ENCODE assay signal across 10 cellular contexts in the genomic region with DNA sequence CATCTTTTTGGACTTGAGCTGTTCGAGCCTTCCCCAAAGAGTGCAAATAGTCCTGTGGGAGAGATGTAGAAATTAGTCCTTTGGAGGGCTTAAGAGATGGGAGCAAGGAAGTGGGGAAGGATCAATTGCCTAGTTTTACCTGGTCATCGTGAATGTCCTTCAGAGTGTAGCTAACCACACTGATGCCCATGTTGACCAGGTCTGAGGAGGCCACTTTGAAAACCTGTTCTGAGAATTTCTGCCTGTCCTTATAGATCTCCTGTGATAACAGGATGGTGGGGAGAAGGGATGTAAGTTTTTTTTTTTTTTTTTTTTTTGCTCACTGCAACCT. TPM values are rescaled to one million over a fixed set of nuclear protein-coding genes. Genes with fewer than 3 reads are reported as not detected.
DNase-seq lines count a peak whose midpoint lies in the region; ATAC-seq and TF ChIP-seq lines count a peak whose summit lies in the region.
"Had no signal": no experiment of that assay in that cellular context is flagged by ENCODE, and none has a peak within 500 bp of the region (broad histone marks: within the 10 kb centered on the region; RNA-seq: fewer than 3 reads in every experiment).

No MANE protein-coding gene starts in this region.

- CTCF ChIA-PET in MCF 10A (lab: Yijun Ruan, JAX) = interaction anchor here (0.6 to 3.6 kb wide), 7 partner anchors 10 to 328 kb away, joined by 3 to 35 read pairs (median 5); no protein-coding TSS in a partner anchor
- CTCF ChIA-PET in mammary epithelial cell (lab: Charles Lee; ENCODE audit: low non-redundant PET) = interaction anchor here (0.6 kb wide), 1 partner anchor 82 kb away, joined by 3 read pairs; no protein-coding TSS in a partner anchor
- CTCF ChIA-PET in activated B cell treated with CpG ODN at 0.5 μM for 24 hours (lab: Charles Lee) = interaction anchor here (0.5 kb wide), 1 partner anchor 266 kb away, joined by 5 read pairs; no protein-coding TSS in a partner anchor

- no peak overlapping the region for H3K9ac ChIP-seq in mammary epithelial cell (ENCODE audit: insufficient read depth, low read length)

- intact Hi-C loops in MCF 10A (cut with micrococcal nuclease) (loop anchor here (5.0 kb wide), 2 partner anchors 332 to 347 kb away; no protein-coding TSS in a partner anchor), mammary epithelial cell (cut with micrococcal nuclease) (loop anchor here (5.0 kb wide), 2 partner anchors 332 to 347 kb away; no protein-coding TSS in a partner anchor), activated B cell treated with CpG ODN at 0.5 μM for 24 hours (cut with micrococcal nuclease) (loop anchor here (5.0 kb wide), 3 partner anchors 72 to 217 kb away; a partner anchor contains a TSS), esophagus muscularis mucosa (cut with DNase I) (loop anchor here (5.0 kb wide), 2 partner anchors 82 to 137 kb away; no protein-coding TSS in a partner anchor), stomach (cut with DNase I; ENCODE audit: low total_unique reads) (loop anchor here (10.0 kb wide), 1 partner anchor 84 kb away; no protein-coding TSS in a partner anchor)

- BruUV-seq in MCF 10A (replicated peaks; lab: Mats Ljungman, UMichigan) = no TSS peak
- no TSS peak for BruUV-seq in mammary epithelial cell (replicated peaks; lab: Mats Ljungman, UMichigan)

- ATAC-seq in activated B cell treated with CpG ODN at 0.5 μM for 24 hours (ENCODE audit: low read depth) = no peak
- no peak for ATAC-seq in GM21786 (IDR thresholded peaks at IDR 0.05; ENCODE audit: unreplicated experiment)
- no peak for ATAC-seq in GM21528 (IDR thresholded peaks at IDR 0.05; ENCODE audit: low FRiP score, unreplicated experiment)
- ATAC-seq in upper lobe of left lung (ENCODE audit: low FRiP score in 2 of 2) = no peak
- ATAC-seq: foreskin keratinocyte had no signal

- TF ChIP-seq EP300 in esophagus muscularis mucosa (IDR thresholded peaks at IDR 0.05) = no peak
- no peak for TF ChIP-seq EP300 in stomach (IDR thresholded peaks at IDR 0.05)
- no peak for TF ChIP-seq EP300 in upper lobe of left lung (IDR thresholded peaks at IDR 0.05)

- H3K4me1 ChIP-seq in mammary epithelial cell (ENCODE audit: insufficient read depth, low read length) (peaks cover 19% of the 10 kb centered on the region), esophagus muscularis mucosa (peaks cover 45 to 78% (median 65%) of the 10 kb centered on the region in 4 donors), stomach (peaks cover 40 to 82% (median 72%) of the 10 kb centered on the region in 4 donors), upper lobe of left lung (peaks cover 42 to 63% (median 57%) of the 10 kb centered on the region in 4 donors)

- in situ Hi-C loops in mammary epithelial cell (cut with MboI; ENCODE audit: low sequenced_read_pairs in 2 of 2) = no loop called here

- H3K79me2 ChIP-seq in mammary epithelial cell (ENCODE audit: insufficient read depth, low read length) = peaks cover 28% of the 10 kb centered on the region

- no peak overlapping the region for H3K27ac ChIP-seq in mammary epithelial cell (ENCODE audit: insufficient read depth, low read depth, low read length)
- H3K27ac ChIP-seq in esophagus muscularis mucosa (replicated peaks in 1 of 4) = peak overlapping the region in 3 of 4 donors; percentile 0 to 99 (median 90)
- peak overlapping the region in 4 of 5 donors; percentile 35 to 99 (median 96) for H3K27ac ChIP-seq in stomach
- H3K27ac ChIP-seq in upper lobe of left lung = peak overlapping the region in 2 of 4 donors; percentile 96 to 97
- H3K27ac ChIP-seq: foreskin keratinocyte had no signal

- peaks cover 82% of the 10 kb centered on the region for H3K36me3 Mint-ChIP-seq in MCF 10A (ENCODE audit: insufficient read depth, unreplicated experiment)
- peaks cover 33% of the 10 kb centered on the region for H3K36me3 Mint-ChIP-seq in activated B cell treated with CpG ODN at 0.5 μM for 24 hours (ENCODE audit: low read depth)

- H3K27ac Mint-ChIP-seq in MCF 10A (ENCODE audit: low read depth, unreplicated experiment) (no peak overlapping the region), activated B cell treated with CpG ODN at 0.5 μM for 24 hours (no peak overlapping the region)

- no peaks in the 10 kb centered on the region for H4K20me1 ChIP-seq in mammary epithelial cell (ENCODE audit: insufficient read depth, low read length)

- no peaks in the 10 kb centered on the region for H3K9me3 ChIP-seq in mammary epithelial cell (replicated peaks; ENCODE audit: insufficient read depth, low read length)
- no peaks in the 10 kb centered on the region for H3K9me3 ChIP-seq in esophagus muscularis mucosa
- H3K9me3 ChIP-seq in stomach = no peaks in the 10 kb centered on the region
- no peaks in the 10 kb centered on the region for H3K9me3 ChIP-seq in upper lobe of left lung

- 71% methylated on average over 2 of the region's 2 CpGs for WGBS in mammary epithelial cell (ENCODE audit: low coverage, missing lambda C conversion rate)
- WGBS in esophagus muscularis mucosa = 89% methylated on average over 2 of the region's 2 CpGs
- WGBS in stomach, 5 donors = 81 to 93% (median 88%) methylated on average over 2 of the region's 2 CpGs
- WGBS in upper lobe of left lung, 2 donors = 92 to 96% methylated on average over 2 of the region's 2 CpGs

- TF ChIP-seq CTCF in MCF 10A (IDR thresholded peaks at IDR 0.05; ENCODE audit: unreplicated experiment) = no peak
- TF ChIP-seq CTCF in mammary epithelial cell (conservative IDR thresholded peaks at IDR 0.05 in 1 of 2, IDR thresholded peaks at IDR 0.05 in 1 of 2; ENCODE audit: extremely low read depth in 1 of 2, insufficient read depth in 1 of 2, low read depth in 1 of 2, low read length in 2 of 2) = no peak
- TF ChIP-seq CTCF in activated B cell treated with CpG ODN at 0.5 μM for 24 hours (IDR thresholded peaks at IDR 0.05) = no peak
- no peak for TF ChIP-seq CTCF in esophagus muscularis mucosa (IDR thresholded peaks at IDR 0.05)
- no peak for TF ChIP-seq CTCF in stomach (IDR thresholded peaks at IDR 0.05)
- TF ChIP-seq CTCF in upper lobe of left lung (IDR thresholded peaks at IDR 0.05) = no peak

- H3K36me3 ChIP-seq in mammary epithelial cell (ENCODE audit: insufficient read depth, low read length) (peaks cover 5% of the 10 kb centered on the region), esophagus muscularis mucosa (peaks cover 24 to 59% (median 57%) of the 10 kb centered on the region in 4 donors), stomach (peaks cover 33 to 59% (median 56%) of the 10 kb centered on the region in 4 donors), upper lobe of left lung (peaks cover 4 to 58% (median 31%) of the 10 kb centered on the region in 4 donors)

- H3K4me3 ChIP-seq in mammary epithelial cell (replicated peaks in 1 of 3; ENCODE audit: insufficient read depth in 1 of 3, low read depth in 2 of 3, low read length in 3 of 3) (no peak overlapping the region), esophagus muscularis mucosa (no peak overlapping the region), stomach (peak overlapping the region in 1 of 4 donors; percentile 61), upper lobe of left lung (no peak overlapping the region)

- H3K4me3 Mint-ChIP-seq in MCF 10A (ENCODE audit: unreplicated experiment) = peak overlapping the region; percentile 22
- H3K4me3 Mint-ChIP-seq in activated B cell treated with CpG ODN at 0.5 μM for 24 hours = peak overlapping the region; percentile 55

- no peak overlapping the region for H2AFZ ChIP-seq in mammary epithelial cell (ENCODE audit: low read depth, low read length)

- DNase-seq in MCF 10A (ENCODE audit: unreplicated experiment) (no peak), mammary epithelial cell (no peak), activated B cell treated with CpG ODN at 0.5 μM for 24 hours (no peak), esophagus muscularis mucosa (ENCODE audit: extremely low spot score) (no peak), stomach (no peak), upper lobe of left lung (no peak)
- DNase-seq: foreskin keratinocyte, NCI-H2029 had no signal

- POLR2A ChIA-PET in MCF 10A (lab: Yijun Ruan, JAX) (interaction anchor here (0.5 to 1.8 kb wide), 6 partner anchors 9 to 775 kb away, joined by 3 to 6 read pairs (median 4); no protein-coding TSS in a partner anchor), activated B cell treated with CpG ODN at 0.5 μM for 24 hours (lab: Charles Lee) (no interaction called here)

- H3K4me1 Mint-ChIP-seq in MCF 10A (ENCODE audit: insufficient read depth, unreplicated experiment) (peaks cover 34% of the 10 kb centered on the region), activated B cell treated with CpG ODN at 0.5 μM for 24 hours (peaks cover 53% of the 10 kb centered on the region)

- dilution Hi-C loops in mammary epithelial cell (cut with HindIII; ENCODE audit: low sequenced_read_pairs) = no loop called here

- TF ChIP-seq POLR2A in esophagus muscularis mucosa (IDR thresholded peaks at IDR 0.05; ENCODE audit: low read depth) (no peak), stomach (IDR thresholded peaks at IDR 0.05) (no peak), upper lobe of left lung (IDR thresholded peaks at IDR 0.05) (no peak)

- H3K4me2 ChIP-seq in mammary epithelial cell (ENCODE audit: insufficient read depth, low read depth, low read length) = no peak overlapping the region

- H3K27me3 ChIP-seq in mammary epithelial cell (ENCODE audit: insufficient read depth, low read length) (no peaks in the 10 kb centered on the region), esophagus muscularis mucosa (no peaks in the 10 kb centered on the region), stomach (no peaks in the 10 kb centered on the region), upper lobe of left lung (no peaks in the 10 kb centered on the region)
- H3K27me3 ChIP-seq: foreskin keratinocyte had no signal

- H3K9me3 Mint-ChIP-seq in MCF 10A (ENCODE audit: unreplicated experiment) (no peaks in the 10 kb centered on the region), activated B cell treated with CpG ODN at 0.5 μM for 24 hours (no peaks in the 10 kb centered on the region)

- H3K27me3 Mint-ChIP-seq in MCF 10A (ENCODE audit: insufficient read depth, unreplicated experiment) = no peaks in the 10 kb centered on the region
- no peaks in the 10 kb centered on the region for H3K27me3 Mint-ChIP-seq in activated B cell treated with CpG ODN at 0.5 μM for 24 hours

RNA-seq across cellular contexts. Expression of a gene that starts 2.0 kb away (rescaled TPM):
- total RNA-seq in MCF 10A (2022) = 61.8 and 73.7 TPM in 2 replicates
- total RNA-seq in mammary epithelial cell = 10 to 100 TPM; 53.9 to 57.5 TPM
- 63.7 TPM for polyA plus RNA-seq in mammary epithelial cell
- polyA minus RNA-seq in mammary epithelial cell = 47.4 TPM
- total RNA-seq in activated B cell treated with CpG ODN at 0.5 μM for 24 hours = 49.1 and 52.0 TPM in 2 replicates
- 100 to 1,000 TPM; 115 to 214 (median 166) TPM for total RNA-seq in esophagus muscularis mucosa
- 100 to 1,000 TPM in 2 of 5 donors, 10 to 100 TPM in 3; 40.6 to 201 (median 74.7) TPM for total RNA-seq in stomach
- polyA plus RNA-seq in stomach = 100 to 1,000 TPM; 145 to 178 (median 151) TPM
- 100 to 1,000 TPM; 133 to 212 (median 143) TPM for total RNA-seq in upper lobe of left lung

RNA-seq across cellular contexts. Expression of a gene that starts 3.8 kb away (rescaled TPM):
- total RNA-seq in MCF 10A (2022) = 154 and 192 TPM in 2 replicates
- 100 to 1,000 TPM in 1 of 2 donors, 10 to 100 TPM in 1; 68.8 to 390 TPM for total RNA-seq in mammary epithelial cell
- 121 TPM for polyA plus RNA-seq in mammary epithelial cell
- polyA minus RNA-seq in mammary epithelial cell = 81.4 TPM
- total RNA-seq in activated B cell treated with CpG ODN at 0.5 μM for 24 hours = 3.0 and 3.3 TPM in 2 replicates
- total RNA-seq in esophagus muscularis mucosa = 10 to 100 TPM in 2 of 4 donors, 1 to 10 TPM in 2; 8.9 to 45.4 (median 11.0) TPM
- 100 to 1,000 TPM in 2 of 5 donors, 10 to 100 TPM in 3; 16.5 to 144 (median 92.8) TPM for total RNA-seq in stomach
- 100 to 1,000 TPM; 112 to 187 (median 147) TPM for polyA plus RNA-seq in stomach
- 10 to 100 TPM in 4 of 6 donors, 1 to 10 TPM in 2; 4.2 to 61.1 (median 19.8) TPM for total RNA-seq in upper lobe of left lung

RNA-seq across cellular contexts. Expression of a gene that starts 20.4 kb away (rescaled TPM):
- 200 and 210 TPM in 2 replicates for total RNA-seq in MCF 10A (2022)
- 100 to 1,000 TPM; 400 to 787 TPM for total RNA-seq in mammary epithelial cell
- 1,634 TPM for polyA plus RNA-seq in mammary epithelial cell
- 1,336 TPM for polyA minus RNA-seq in mammary epithelial cell
- 700 and 725 TPM in 2 replicates for total RNA-seq in activated B cell treated with CpG ODN at 0.5 μM for 24 hours
- 100 to 1,000 TPM; 208 to 398 (median 272) TPM for total RNA-seq in esophagus muscularis mucosa
- 100 to 1,000 TPM in 4 of 5 donors, 10 to 100 TPM in 1; 67.5 to 177 (median 109) TPM for total RNA-seq in stomach
- polyA plus RNA-seq in stomach = 100 to 1,000 TPM; 127 to 223 (median 183) TPM
- 100 to 1,000 TPM in 4 of 6 donors, 10 to 100 TPM in 2; 71.2 to 347 (median 149) TPM for total RNA-seq in upper lobe of left lung

RNA-seq across cellular contexts. Expression of a gene that starts 23.4 kb away (rescaled TPM):
- total RNA-seq in MCF 10A (2022) (50.6 and 54.5 TPM in 2 replicates), mammary epithelial cell (10 to 100 TPM; 12.8 to 36.7 TPM), activated B cell treated with CpG ODN at 0.5 μM for 24 hours (62.4 and 65.6 TPM in 2 replicates), esophagus muscularis mucosa (10 to 100 TPM; 10.8 to 20.3 (median 13.1) TPM), stomach (100 to 1,000 TPM in 2 of 5 donors, 10 to 100 TPM in 2, 1 to 10 TPM in 1; 9.6 to 153 (median 99.2) TPM), upper lobe of left lung (10 to 100 TPM; 13.5 to 33.5 (median 24.2) TPM)
- polyA plus RNA-seq in mammary epithelial cell (10.7 TPM), stomach (1 to 10 TPM; 3.8 to 8.7 (median 4.2) TPM)
- polyA minus RNA-seq in mammary epithelial cell = 62.3 TPM

RNA-seq across cellular contexts. Expression of a gene that starts 49.7 kb away (rescaled TPM):
- total RNA-seq in MCF 10A (2022) = 3.8 and 5.3 TPM in 2 replicates
- 10 to 100 TPM in 1 of 2 donors, 1 to 10 TPM in 1; 2.3 to 13.2 TPM for total RNA-seq in mammary epithelial cell
- 26.2 TPM for polyA plus RNA-seq in mammary epithelial cell
- polyA minus RNA-seq in mammary epithelial cell = 25.5 TPM
- total RNA-seq in activated B cell treated with CpG ODN at 0.5 μM for 24 hours = 17.4 and 17.8 TPM in 2 replicates
- 10 to 100 TPM in 1 of 4 donors, 1 to 10 TPM in 3; 4.6 to 10.2 (median 6.2) TPM for total RNA-seq in esophagus muscularis mucosa
- 1 to 10 TPM in 4 of 5 donors, under 1 TPM in 1; 0.92 to 6.4 (median 2.9) TPM for total RNA-seq in stomach
- polyA plus RNA-seq in stomach = 10 to 100 TPM in 1 of 3 donors, 1 to 10 TPM in 2; 4.1 to 15.8 (median 8.5) TPM
- 10 to 100 TPM in 1 of 6 donors, 1 to 10 TPM in 5; 3.3 to 13.4 (median 7.2) TPM for total RNA-seq in upper lobe of left lung
